Comparison of ENCODE assay signal across 8 cellular contexts in genomic region chr17:81911969-81912368, GRCh38. TPM values are rescaled to one million over a fixed set of nuclear protein-coding genes. Genes with fewer than 3 reads are reported as not detected.
A peak's percentile ranks its signal among the peaks of the same experiment; 100 is the strongest.
DNase-seq lines count a peak whose midpoint lies in the region; ATAC-seq and TF ChIP-seq lines count a peak whose summit lies in the region.

No MANE protein-coding gene starts in this region.

- no peak for ATAC-seq in gastroesophageal sphincter

- H3K27ac ChIP-seq in SJCRH30: no peak overlapping the region
- H3K27ac ChIP-seq in gastroesophageal sphincter: peak overlapping the region; percentile 10 to 88 (median 80)
- H3K27ac ChIP-seq in spleen: peak overlapping the region in 4 of 8 donors; percentile 56 to 81 (median 61)
- H3K27ac ChIP-seq in mesenchymal stem cell (ENCODE audit: low read length, poor library complexity, severe bottlenecking): no peak overlapping the region

- TF ChIP-seq POLR2A in gastroesophageal sphincter (IDR thresholded peaks at IDR 0.05) (no peak), spleen (IDR thresholded peaks at IDR 0.05) (no peak)

- H3K4ac ChIP-seq in mesenchymal stem cell (ENCODE audit: low read depth in 1 of 2, low read length in 2 of 2): no peak overlapping the region

- H3K9ac ChIP-seq in mesenchymal stem cell (ENCODE audit: low read length): no peak overlapping the region

- no peak overlapping the region for H3K23ac ChIP-seq in mesenchymal stem cell (ENCODE audit: low read length in 2 of 2)

- no peak overlapping the region for H4K91ac ChIP-seq in mesenchymal stem cell (ENCODE audit: low read length)

- H2AFZ ChIP-seq in mesenchymal stem cell (ENCODE audit: low read depth, low read length): no peak overlapping the region

- no peak overlapping the region for H2BK5ac ChIP-seq in mesenchymal stem cell (ENCODE audit: low read depth, low read length, poor library complexity, severe bottlenecking)

- H2BK15ac ChIP-seq in mesenchymal stem cell (ENCODE audit: low read depth, poor library complexity, severe bottlenecking): no peak overlapping the region

- H2BK120ac ChIP-seq in mesenchymal stem cell (ENCODE audit: low read depth, low read length): no peak overlapping the region

- H3K4me1 ChIP-seq in HAP-1 (peaks cover 4% of the 10 kb centered on the region), SJCRH30 (peaks cover 5% of the 10 kb centered on the region; the same call in 1 of the 2 replicates), gastroesophageal sphincter (peaks cover 3 to 35% (median 11%) of the 10 kb centered on the region in 3 donors), spleen (peaks cover 15 to 54% (median 35%) of the 10 kb centered on the region in 6 donors), mesenchymal stem cell (ENCODE audit: control insufficient read depth, insufficient read depth, low read depth, low read length) (peaks cover 20% of the 10 kb centered on the region)

- no peak overlapping the region for H3K4me2 ChIP-seq in mesenchymal stem cell (ENCODE audit: low read length, poor library complexity, severe bottlenecking)

- TF ChIP-seq EP300 in gastroesophageal sphincter (IDR thresholded peaks at IDR 0.05): no peak

- intact Hi-C loops in spleen (cut with DNase I; ENCODE audit: low total_unique reads): no loop called here

- no peak for DNase-seq in HAP-1 (ENCODE audit: low spot score in 2 of 2)
- no peak for DNase-seq in SJCRH30
- peak; percentile 79 for DNase-seq in spleen
- no peak for DNase-seq in Ammon's horn (ENCODE audit: low spot score)
- no peak for DNase-seq in mesenchymal stem cell
- no peak for DNase-seq in SIG-M5 (lab: John Stamatoyannopoulos, UW)
- DNase-seq in NCI-H446 treated with DMSO at 0.1 percent for 48 hours (lab: John Stamatoyannopoulos, UW): no peak

- H4K8ac ChIP-seq in mesenchymal stem cell (ENCODE audit: low read length): no peak overlapping the region

- no peak overlapping the region for H2AK5ac ChIP-seq in mesenchymal stem cell (ENCODE audit: low read length, severe bottlenecking)

- H3K27me3 ChIP-seq in HAP-1 (ENCODE audit: low read depth) (no peaks in the 10 kb centered on the region), SJCRH30 (no peaks in the 10 kb centered on the region), gastroesophageal sphincter (no peaks in the 10 kb centered on the region), spleen (replicated peaks in 1 of 7) (no peaks in the 10 kb centered on the region), mesenchymal stem cell (ENCODE audit: control insufficient read depth in 1 of 2, insufficient read depth in 1 of 2, low read length in 2 of 2) (no peaks in the 10 kb centered on the region)

- H3K14ac ChIP-seq in mesenchymal stem cell (ENCODE audit: low read length in 2 of 2): no peak overlapping the region

- no peak overlapping the region for H2BK12ac ChIP-seq in mesenchymal stem cell (ENCODE audit: low read length in 2 of 2)

- WGBS in gastroesophageal sphincter (ENCODE audit: low coverage in 1 of 2), 2 donors: 89 to 100% methylated on average over 3 to 7 of the region's 19 CpGs
- 82 to 94% (median 85%) methylated on average over 19 of the region's 19 CpGs for WGBS in spleen, 5 donors
- 98% methylated on average over 16 of the region's 19 CpGs for WGBS in mesenchymal stem cell

- peak overlapping the region; percentile 17; the same call in 1 of the 2 replicates for H3K4me3 ChIP-seq in HAP-1
- peak overlapping the region; percentile 28; the same call in 1 of the 2 replicates for H3K4me3 ChIP-seq in SJCRH30
- H3K4me3 ChIP-seq in gastroesophageal sphincter: peak overlapping the region in 1 of 2 donors; percentile 84
- peak overlapping the region in 3 of 8 donors; percentile 13 to 94 (median 25) for H3K4me3 ChIP-seq in spleen
- H3K4me3 ChIP-seq in mesenchymal stem cell (ENCODE audit: insufficient read depth in 1 of 2, low read depth in 1 of 2, low read length in 2 of 2): no peak overlapping the region

- peaks cover 40% of the 10 kb centered on the region for H3K79me1 ChIP-seq in mesenchymal stem cell (replicated peaks; ENCODE audit: low read length, poor library complexity, severe bottlenecking)

- no peaks in the 10 kb centered on the region for H3K9me3 ChIP-seq in HAP-1
- no peaks in the 10 kb centered on the region for H3K9me3 ChIP-seq in SJCRH30 (replicated peaks)
- H3K9me3 ChIP-seq in gastroesophageal sphincter: no peaks in the 10 kb centered on the region
- H3K9me3 ChIP-seq in spleen: no peaks in the 10 kb centered on the region
- no peaks in the 10 kb centered on the region for H3K9me3 ChIP-seq in mesenchymal stem cell (ENCODE audit: control insufficient read depth, low read length)

- H3K36me3 ChIP-seq in HAP-1 (replicated peaks): peaks cover 59% of the 10 kb centered on the region
- H3K36me3 ChIP-seq in SJCRH30: peaks cover 4% of the 10 kb centered on the region; the same call in 1 of the 2 replicates
- H3K36me3 ChIP-seq in gastroesophageal sphincter: peaks cover 0 to 67% of the 10 kb centered on the region in 2 donors
- H3K36me3 ChIP-seq in spleen: peaks cover 2 to 68% (median 48%) of the 10 kb centered on the region in 6 donors
- peaks cover 58 to 67% of the 10 kb centered on the region in 2 experiments for H3K36me3 ChIP-seq in mesenchymal stem cell (ENCODE audit: control insufficient read depth in 1 of 2, insufficient read depth in 2 of 2, low read depth in 1 of 2, low read length in 2 of 2)

- no peak overlapping the region for H3K18ac ChIP-seq in mesenchymal stem cell (ENCODE audit: low read depth in 1 of 2, low read length in 2 of 2)

- TF ChIP-seq CTCF in gastroesophageal sphincter (IDR thresholded peaks at IDR 0.05) (no peak), spleen (IDR thresholded peaks at IDR 0.05 in 8 of 11, conservative IDR thresholded peaks at IDR 0.05 in 3 of 11) (no peak)

- in situ Hi-C loops in HAP-1 (cut with MboI; ENCODE audit: low sequenced_read_pairs): no loop called here

RNA-seq across cellular contexts. Expression of gene PCYT2, which starts 0.8 kb away (rescaled TPM):
- 30.2 and 33.0 TPM in 2 replicates for total RNA-seq in SJCRH30 (2014; rRNA removed; shearing (Covaris generic))
- total RNA-seq in gastroesophageal sphincter (10 to 100 TPM; 18.4 to 45.8 (median 34.4) TPM), spleen (10 to 100 TPM; 12.5 to 25.5 (median 14.6) TPM)
- polyA plus RNA-seq in spleen: 10 to 100 TPM; 16.1 to 22.7 (median 19.4) TPM
- polyA plus RNA-seq in mesenchymal stem cell (2013, experiment 1 of 2): 50.1 TPM
- 48.6 TPM for polyA plus RNA-seq in mesenchymal stem cell (2013, experiment 2 of 2)

RNA-seq across cellular contexts. Expression of gene SIRT7, which starts 6.0 kb away (rescaled TPM):
- 20.1 and 23.5 TPM in 2 replicates for total RNA-seq in SJCRH30 (2014; rRNA removed; shearing (Covaris generic))
- total RNA-seq in gastroesophageal sphincter (10 to 100 TPM; 14.3 to 24.1 (median 18.3) TPM), spleen (10 to 100 TPM; 34.5 to 53.1 (median 37.5) TPM)
- polyA plus RNA-seq in spleen: 10 to 100 TPM; 28.5 to 54.5 (median 54.2) TPM
- 9.5 TPM for polyA plus RNA-seq in mesenchymal stem cell (2013, experiment 1 of 2)
- polyA plus RNA-seq in mesenchymal stem cell (2013, experiment 2 of 2): 8.5 TPM

RNA-seq across cellular contexts. Expression of gene NPB, which starts 9.9 kb away (rescaled TPM):
- total RNA-seq in SJCRH30 (2014; rRNA removed; shearing (Covaris generic)): 3.8 and 4.9 TPM in 2 replicates
- total RNA-seq in gastroesophageal sphincter (under 1 TPM in 2 of 4 donors, not detected in 2; 0.12 to 0.16 TPM), spleen (1 to 10 TPM in 3 of 7 donors, under 1 TPM in 3, not detected in 1; 0.23 to 2.9 (median 0.74) TPM)
- 1 to 10 TPM; 2.2 to 4.8 (median 3.0) TPM for polyA plus RNA-seq in spleen
- 0.68 TPM for polyA plus RNA-seq in mesenchymal stem cell (2013, experiment 1 of 2)
- 1.1 TPM for polyA plus RNA-seq in mesenchymal stem cell (2013, experiment 2 of 2)

RNA-seq across cellular contexts. Expression of gene MAFG, which starts 15.6 kb away (rescaled TPM):
- 27.3 and 29.0 TPM in 2 replicates for total RNA-seq in SJCRH30 (2014; rRNA removed; shearing (Covaris generic))
- total RNA-seq in gastroesophageal sphincter (10 to 100 TPM; 18.8 to 39.3 (median 25.3) TPM), spleen (10 to 100 TPM; 22.3 to 41.4 (median 24.2) TPM)
- polyA plus RNA-seq in spleen: 10 to 100 TPM in 1 of 3 donors, 1 to 10 TPM in 2; 3.2 to 14.2 (median 3.7) TPM
- 27.1 TPM for polyA plus RNA-seq in mesenchymal stem cell (2013, experiment 1 of 2)
- 27.7 TPM for polyA plus RNA-seq in mesenchymal stem cell (2013, experiment 2 of 2)

RNA-seq across cellular contexts. Expression of gene ANAPC11, which starts 20.4 kb away (rescaled TPM):
- 266 and 312 TPM in 2 replicates for total RNA-seq in SJCRH30 (2014; rRNA removed; shearing (Covaris generic))
- total RNA-seq in gastroesophageal sphincter: 100 to 1,000 TPM in 3 of 4 donors, 10 to 100 TPM in 1; 81.0 to 128 (median 119) TPM
- total RNA-seq in spleen: 10 to 100 TPM; 52.9 to 99.4 (median 54.9) TPM
- polyA plus RNA-seq in spleen: 100 to 1,000 TPM; 113 to 184 (median 179) TPM
- polyA plus RNA-seq in mesenchymal stem cell (2013, experiment 1 of 2): 263 TPM
- polyA plus RNA-seq in mesenchymal stem cell (2013, experiment 2 of 2): 272 TPM

Comparison
In these comparisons a context has a peak if more than half of its experiments do, and no peak if none do; other contexts are left out.
1. H3K4me3 ChIP-seq: peak in HAP-1 (single experiment) and SJCRH30 (single experiment); none in mesenchymal stem cell (0 of 2).
2. H3K27ac ChIP-seq: peak in gastroesophageal sphincter (4 of 4); none in SJCRH30 (single experiment) and mesenchymal stem cell (single experiment).